Comparison of ENCODE assay signal across 8 cellular contexts in genomic region chr17:7328840-7329359, GRCh38. TPM values are rescaled to one million over a fixed set of nuclear protein-coding genes. Genes with fewer than 3 reads are reported as not detected.
DNase-seq lines count a peak whose midpoint lies in the region; ATAC-seq and TF ChIP-seq lines count a peak whose summit lies in the region.

NEURL4 (minus strand) TSS chr17:7329335; CDS start chr17:7329312, 23 bp downstream.

- H3K27ac Mint-ChIP-seq in activated naive CD4-positive, alpha-beta T cell treated with anti-CD3 and anti-CD28 coated beads for 36 hours = peak within 1 kb of the TSS; percentile 91
- peak within 1 kb of the TSS; percentile 96 for H3K27ac Mint-ChIP-seq in activated naive CD8-positive, alpha-beta T cell

- no peaks in the 10 kb centered on the region for H3K9me3 Mint-ChIP-seq in activated naive CD4-positive, alpha-beta T cell treated with anti-CD3 and anti-CD28 coated beads for 36 hours
- H3K9me3 Mint-ChIP-seq in activated naive CD8-positive, alpha-beta T cell (ENCODE audit: low read depth) = no peaks in the 10 kb centered on the region

- H3K4me1 Mint-ChIP-seq in activated naive CD4-positive, alpha-beta T cell treated with anti-CD3 and anti-CD28 coated beads for 36 hours (ENCODE audit: low read depth) = peaks cover 56% of the 10 kb centered on the region
- peaks cover 44% of the 10 kb centered on the region for H3K4me1 Mint-ChIP-seq in activated naive CD8-positive, alpha-beta T cell (ENCODE audit: low read depth)

- TF ChIP-seq CTCF in sigmoid colon (IDR thresholded peaks at IDR 0.05) = no peak

- intact Hi-C loops in activated naive CD4-positive, alpha-beta T cell treated with anti-CD3 and anti-CD28 coated beads for 36 hours (cut with micrococcal nuclease) = loop anchor here (1.0 to 5.0 kb wide), 5 partner anchors 22 to 358 kb away; partner anchors contain the start of genes EIF5A, TMEM256, TP53 and WRAP53
- intact Hi-C loops in right cardiac atrium (cut with DNase I) = no loop called here
- intact Hi-C loops in sigmoid colon (cut with DNase I) = loop anchor here (1.0 to 2.0 kb wide), 4 partner anchors 14 to 232 kb away; partner anchors contain the start of genes EIF5A, GPS2 and SENP3

- peak within 1 kb of the TSS; percentile 69 for H3K4me3 ChIP-seq in right cardiac atrium (ENCODE audit: low read length)
- peak within 1 kb of the TSS; percentile 69 to 93 (median 83) for H3K4me3 ChIP-seq in sigmoid colon

- peak; percentile 9 for ATAC-seq in HG03354 (IDR thresholded peaks at IDR 0.05; ENCODE audit: poor library complexity, severe bottlenecking, unreplicated experiment)
- ATAC-seq in right cardiac atrium = no peak

- DNase-seq in activated naive CD4-positive, alpha-beta T cell treated with anti-CD3 and anti-CD28 coated beads for 36 hours = peak; percentile 31
- no peak for DNase-seq in activated naive CD4-positive, alpha-beta T cell (lab: John Stamatoyannopoulos, UW)
- DNase-seq in right cardiac atrium = no peak
- no peak for DNase-seq in sigmoid colon
- DNase-seq in activated effector memory CD4-positive, alpha-beta T cell treated with Interleukin-2 at 50 U/mL for 16 hours = no peak
- no peak for DNase-seq in kidney glomerular epithelial cell (lab: John Stamatoyannopoulos, UW)

- peaks cover 0 to 29% (median 9%) of the 10 kb centered on the region in 4 donors for H3K36me3 ChIP-seq in sigmoid colon

- H3K27ac ChIP-seq in right cardiac atrium (ENCODE audit: low read length) = peak within 1 kb of the TSS; percentile 89
- H3K27ac ChIP-seq in sigmoid colon = peak within 1 kb of the TSS; percentile 88 to 94 (median 94)

- WGBS in right cardiac atrium = under 1% methylated on average over 47 of the region's 47 CpGs
- WGBS in sigmoid colon, 2 donors = 0 to 1% methylated on average over 47 of the region's 47 CpGs

- CTCF ChIA-PET in activated naive CD4-positive, alpha-beta T cell treated with anti-CD3 and anti-CD28 coated beads for 36 hours (lab: Charles Lee) = interaction anchor here (1.0 to 1.7 kb wide), 7 partner anchors 9 to 358 kb away, joined by 3 to 8 read pairs (median 4); partner anchors contain the start of genes SLC2A4, TMEM95 and TP53

- no peaks in the 10 kb centered on the region for H3K9me3 ChIP-seq in right cardiac atrium (ENCODE audit: control insufficient read depth, low read length)
- H3K9me3 ChIP-seq in sigmoid colon = no peaks in the 10 kb centered on the region

- no peak for TF ChIP-seq POLR2A in sigmoid colon (IDR thresholded peaks at IDR 0.05)

- H3K27me3 ChIP-seq in right cardiac atrium (ENCODE audit: control insufficient read depth, insufficient read depth) (no peaks in the 10 kb centered on the region), sigmoid colon (no peaks in the 10 kb centered on the region)

- H3K4me1 ChIP-seq in right cardiac atrium (ENCODE audit: control insufficient read depth, insufficient read depth, low read length) = no peaks in the 10 kb centered on the region
- H3K4me1 ChIP-seq in sigmoid colon = peaks cover 0 to 31% (median 20%) of the 10 kb centered on the region in 4 donors

- H3K4me3 Mint-ChIP-seq in activated naive CD4-positive, alpha-beta T cell treated with anti-CD3 and anti-CD28 coated beads for 36 hours = peak within 1 kb of the TSS; percentile 97
- H3K4me3 Mint-ChIP-seq in activated naive CD8-positive, alpha-beta T cell = peak within 1 kb of the TSS; percentile 94

- TF ChIP-seq EP300 in sigmoid colon (IDR thresholded peaks at IDR 0.05) = no peak

- H3K36me3 Mint-ChIP-seq in activated naive CD4-positive, alpha-beta T cell treated with anti-CD3 and anti-CD28 coated beads for 36 hours (ENCODE audit: low read depth) = peaks cover 15% of the 10 kb centered on the region
- peaks cover 2% of the 10 kb centered on the region for H3K36me3 Mint-ChIP-seq in activated naive CD8-positive, alpha-beta T cell

- no peaks in the 10 kb centered on the region for H3K27me3 Mint-ChIP-seq in activated naive CD4-positive, alpha-beta T cell treated with anti-CD3 and anti-CD28 coated beads for 36 hours (ENCODE audit: low read depth)
- no peaks in the 10 kb centered on the region for H3K27me3 Mint-ChIP-seq in activated naive CD8-positive, alpha-beta T cell

RNA-seq across cellular contexts. Expression of gene NEURL4, which starts in this region (rescaled TPM):
- total RNA-seq in activated naive CD4-positive, alpha-beta T cell treated with anti-CD3 and anti-CD28 coated beads for 36 hours = 10 to 100 TPM; 21.9 to 22.5 TPM
- 10 to 100 TPM; 28.3 to 33.4 (median 30.6) TPM for total RNA-seq in right cardiac atrium
- 23.8 TPM for polyA plus RNA-seq in right cardiac atrium
- 10 to 100 TPM; 14.3 to 29.6 (median 17.6) TPM for total RNA-seq in sigmoid colon
- polyA plus RNA-seq in sigmoid colon = 10 to 100 TPM in 1 of 3 donors, 1 to 10 TPM in 2; 6.0 to 31.6 (median 6.0) TPM

Comparison
In these comparisons a context has a peak if more than half of its experiments do, and no peak if none do; other contexts are left out.
1. intact Hi-C loops: an anchor here in activated naive CD4-positive, alpha-beta T cell treated with anti-CD3 and anti-CD28 coated beads for 36 hours (1.0 to 5.0 kb wide) and sigmoid colon (1.0 to 2.0 kb wide); none called in right cardiac atrium.